ENCODE assay signal across 35 cellular contexts in genomic region chr18:135045-135444, GRCh38.
"Had no signal": no experiment of that assay in that cellular context is flagged by ENCODE, and none has a peak within 500 bp of the region (broad histone marks: within the 10 kb centered on the region; RNA-seq: fewer than 3 reads in every experiment).

No MANE protein-coding gene starts in this region.

- H3K9me3 ChIP-seq: MG63 had no signal

- H3K27me3 ChIP-seq: MG63 had no signal

- H3K4me3 ChIP-seq: MG63 had no signal

- DNase-seq: Karpas-422, Kasumi-1, MG63, MM.1S, MV-4-11, NCI-H1048, NCI-H1092, NCI-H1092 treated with DMSO at 0.1 percent for 48 hours, NCI-H1105, NCI-H1105 treated with DMSO at 0.1 percent for 48 hours, NCI-H1417, NCI-H1417 treated with DMSO at 0.1 percent for 48 hours, NCI-H1436, NCI-H1436 treated with DMSO at 0.1 percent for 48 hours, NCI-H146, NCI-H1694, NCI-H1694 treated with DMSO at 0.1 percent for 48 hours, NCI-H187, NCI-H187 treated with DMSO at 0.1 percent for 48 hours, NCI-H1930, NCI-H2029, NCI-H2029 treated with DMSO at 0.1 percent for 48 hours, NCI-H2081, NCI-H2081 treated with DMSO at 0.1 percent for 48 hours, NCI-H2107, NCI-H2171, NCI-H2171 treated with DMSO at 0.1 percent for 48 hours, NCI-H2227 treated with DMSO at 0.1 percent for 48 hours, NCI-H226, NCI-H345, NCI-H446, NCI-H446 treated with DMSO at 0.1 percent for 48 hours, NCI-H510A, NCI-H510A treated with DMSO at 0.1 percent for 48 hours, NCI-H524 had no signal

- H3K36me3 ChIP-seq: MG63 had no signal
